1 cellular context compared by ENCODE assay signal in the genomic region with DNA sequence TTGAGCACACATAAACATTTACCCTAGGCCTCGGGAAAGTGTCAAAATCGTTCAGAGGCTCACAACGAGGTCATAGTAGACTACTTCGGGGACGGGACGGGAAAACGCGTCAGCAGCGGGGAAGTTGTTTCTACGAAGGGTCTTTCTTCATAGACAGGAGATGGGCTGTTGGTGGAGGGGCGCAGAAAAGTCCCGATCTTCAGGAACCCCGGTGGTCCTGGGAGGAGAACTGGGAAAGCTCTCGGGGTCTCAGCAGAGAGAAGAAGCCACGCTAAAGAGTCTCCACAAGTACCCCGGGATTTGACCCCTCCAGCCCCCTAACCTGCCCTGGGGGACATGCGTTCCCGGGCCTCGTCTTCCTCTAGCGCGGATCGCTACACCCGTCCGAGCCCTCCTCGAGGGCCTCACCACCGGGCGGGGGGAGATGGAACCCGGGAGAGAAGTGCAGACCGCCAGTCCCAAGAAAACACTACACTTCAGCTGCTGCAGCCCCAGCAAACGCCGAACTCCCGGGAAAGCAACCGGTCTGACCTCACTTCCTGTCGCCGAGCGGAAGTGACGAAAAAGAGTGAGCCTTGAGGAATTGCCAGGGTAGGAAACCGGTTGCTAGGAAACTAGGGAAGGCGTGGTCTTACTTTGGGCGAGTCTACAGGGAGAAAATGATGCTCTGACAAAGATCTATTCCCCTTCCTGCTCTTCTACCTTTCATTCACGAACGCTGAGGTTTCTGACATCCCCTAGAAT.
A peak's percentile ranks its signal among the peaks of the same experiment; 100 is the strongest.
TF ChIP-seq lines count a peak whose summit lies in the region.

A gene (minus strand): TSS at position 534 of the 744 bp plus-strand sequence. CDS start 1,611 bp downstream, outside the sequence.

TF ChIP-seq in HepG2, 621 proteins besides CTCF, POLR2A, EP300 and RAD21 (continued from another document and continues in another):
- TF ChIP-seq, protein P1, sequence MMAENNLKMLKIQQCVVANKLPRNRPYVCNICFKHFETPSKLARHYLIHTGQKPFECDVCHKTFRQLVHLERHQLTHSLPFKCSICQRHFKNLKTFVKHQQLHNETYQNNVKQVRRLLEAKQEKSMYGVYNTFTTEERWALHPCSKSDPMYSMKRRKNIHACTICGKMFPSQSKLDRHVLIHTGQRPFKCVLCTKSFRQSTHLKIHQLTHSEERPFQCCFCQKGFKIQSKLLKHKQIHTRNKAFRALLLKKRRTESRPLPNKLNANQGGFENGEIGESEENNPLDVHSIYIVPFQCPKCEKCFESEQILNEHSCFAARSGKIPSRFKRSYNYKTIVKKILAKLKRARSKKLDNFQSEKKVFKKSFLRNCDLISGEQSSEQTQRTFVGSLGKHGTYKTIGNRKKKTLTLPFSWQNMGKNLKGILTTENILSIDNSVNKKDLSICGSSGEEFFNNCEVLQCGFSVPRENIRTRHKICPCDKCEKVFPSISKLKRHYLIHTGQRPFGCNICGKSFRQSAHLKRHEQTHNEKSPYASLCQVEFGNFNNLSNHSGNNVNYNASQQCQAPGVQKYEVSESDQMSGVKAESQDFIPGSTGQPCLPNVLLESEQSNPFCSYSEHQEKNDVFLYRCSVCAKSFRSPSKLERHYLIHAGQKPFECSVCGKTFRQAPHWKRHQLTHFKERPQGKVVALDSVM (CRISPR knock-in tag; IDR thresholded peaks at IDR 0.05), result no peak
- TF ChIP-seq RAD51 (IDR thresholded peaks at IDR 0.05; ENCODE audit: borderline replicate concordance) (no peak), ZNF780A (CRISPR knock-in tag; IDR thresholded peaks at IDR 0.05) (no peak), RFXAP (CRISPR knock-in tag; IDR thresholded peaks at IDR 0.05; ENCODE audit: borderline replicate concordance) (no peak), NFRKB (IDR thresholded peaks at IDR 0.05) (no peak), RBFOX2 (IDR thresholded peaks at IDR 0.05; ENCODE audit: low read depth, low read length) (peak; percentile 56), SP5 (CRISPR knock-in tag; IDR thresholded peaks at IDR 0.05; ENCODE audit: borderline replicate concordance, low read depth) (peak; percentile 24; the same call in 1 of the 2 replicates), ZSCAN21 (CRISPR knock-in tag; IDR thresholded peaks at IDR 0.05; ENCODE audit: borderline replicate concordance) (0 out of 2 replicates have a peak, but pooled peaks have one; percentile 23), ZNF678 (CRISPR knock-in tag; IDR thresholded peaks at IDR 0.05) (no peak), ZNF850 (CRISPR knock-in tag; conservative IDR thresholded peaks at IDR 0.05) (no peak), TAF1 (CRISPR knock-in tag; IDR thresholded peaks at IDR 0.05) (peak; percentile 64), SAFB2 (CRISPR knock-in tag; IDR thresholded peaks at IDR 0.05; ENCODE audit: borderline replicate concordance, low read depth) (no peak), YEATS2 (CRISPR knock-in tag; IDR thresholded peaks at IDR 0.05; ENCODE audit: borderline replicate concordance) (peak; percentile 88; the same call in 1 of the 2 replicates), ZNF432 (CRISPR knock-in tag; IDR thresholded peaks at IDR 0.05; ENCODE audit: borderline replicate concordance) (no peak), RXRA (CRISPR knock-in tag; IDR thresholded peaks at IDR 0.05) (0 out of 2 replicates have a peak, but pooled peaks have one; percentile 36), ZSCAN9 (CRISPR knock-in tag; IDR thresholded peaks at IDR 0.05; ENCODE audit: borderline replicate concordance) (no peak), ZNF24 (IDR thresholded peaks at IDR 0.05) (no peak), KLF13 (CRISPR knock-in tag; IDR thresholded peaks at IDR 0.05) (no peak), ZNF670 (CRISPR knock-in tag; IDR thresholded peaks at IDR 0.05; ENCODE audit: borderline replicate concordance) (no peak), ZNF607 (CRISPR knock-in tag; IDR thresholded peaks at IDR 0.05; ENCODE audit: borderline replicate concordance) (peak; percentile 38; the same call in 1 of the 2 replicates), RFX5 (IDR thresholded peaks at IDR 0.05; ENCODE audit: low read depth, low read length) (peak; percentile 56), RBM39 (IDR thresholded peaks at IDR 0.05; ENCODE audit: low read depth, low read length, poor library complexity, severe bottlenecking) (peak; percentile 34), FIP1L1 (IDR thresholded peaks at IDR 0.05; ENCODE audit: borderline replicate concordance, insufficient read depth, low read depth, low read length) (no peak), SRSF9 (IDR thresholded peaks at IDR 0.05; ENCODE audit: borderline replicate concordance, insufficient read depth, low read depth, low read length, poor library complexity, severe bottlenecking) (no peak), KLF11 (CRISPR knock-in tag; IDR thresholded peaks at IDR 0.05) (no peak), ZNF180 (CRISPR knock-in tag; IDR thresholded peaks at IDR 0.05; ENCODE audit: borderline replicate concordance, low read depth) (no peak), CCAR2 (optimal IDR thresholded peaks at IDR 0.05; ENCODE audit: low read depth, low read length) (no peak), GATAD1 (CRISPR knock-in tag; IDR thresholded peaks at IDR 0.05) (peak; percentile 99), ZNF619 (CRISPR knock-in tag; IDR thresholded peaks at IDR 0.05) (no peak), ZNF33B (CRISPR knock-in tag; IDR thresholded peaks at IDR 0.05) (no peak), NFYC (CRISPR knock-in tag; IDR thresholded peaks at IDR 0.05) (no peak), KDM6A (CRISPR knock-in tag; IDR thresholded peaks at IDR 0.05; ENCODE audit: low read depth) (no peak), ZFYVE20 (CRISPR knock-in tag; IDR thresholded peaks at IDR 0.05; ENCODE audit: borderline replicate concordance, low read depth) (no peak), ZNF546 (CRISPR knock-in tag; conservative IDR thresholded peaks at IDR 0.05) (no peak)
- TF ChIP-seq, protein P2, sequence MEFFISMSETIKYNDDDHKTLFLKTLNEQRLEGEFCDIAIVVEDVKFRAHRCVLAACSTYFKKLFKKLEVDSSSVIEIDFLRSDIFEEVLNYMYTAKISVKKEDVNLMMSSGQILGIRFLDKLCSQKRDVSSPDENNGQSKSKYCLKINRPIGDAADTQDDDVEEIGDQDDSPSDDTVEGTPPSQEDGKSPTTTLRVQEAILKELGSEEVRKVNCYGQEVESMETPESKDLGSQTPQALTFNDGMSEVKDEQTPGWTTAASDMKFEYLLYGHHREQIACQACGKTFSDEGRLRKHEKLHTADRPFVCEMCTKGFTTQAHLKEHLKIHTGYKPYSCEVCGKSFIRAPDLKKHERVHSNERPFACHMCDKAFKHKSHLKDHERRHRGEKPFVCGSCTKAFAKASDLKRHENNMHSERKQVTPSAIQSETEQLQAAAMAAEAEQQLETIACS (CRISPR knock-in tag; IDR thresholded peaks at IDR 0.05), result no peak
- TF ChIP-seq, protein P3, sequence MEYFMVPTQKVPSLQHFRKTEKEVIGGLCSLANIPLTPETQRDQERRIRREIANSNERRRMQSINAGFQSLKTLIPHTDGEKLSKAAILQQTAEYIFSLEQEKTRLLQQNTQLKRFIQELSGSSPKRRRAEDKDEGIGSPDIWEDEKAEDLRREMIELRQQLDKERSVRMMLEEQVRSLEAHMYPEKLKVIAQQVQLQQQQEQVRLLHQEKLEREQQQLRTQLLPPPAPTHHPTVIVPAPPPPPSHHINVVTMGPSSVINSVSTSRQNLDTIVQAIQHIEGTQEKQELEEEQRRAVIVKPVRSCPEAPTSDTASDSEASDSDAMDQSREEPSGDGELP (IDR thresholded peaks at IDR 0.05; ENCODE audit: borderline replicate concordance, low read depth), result peak; percentile 57; the same call in 1 of the 2 replicates
- TF ChIP-seq, protein P4, sequence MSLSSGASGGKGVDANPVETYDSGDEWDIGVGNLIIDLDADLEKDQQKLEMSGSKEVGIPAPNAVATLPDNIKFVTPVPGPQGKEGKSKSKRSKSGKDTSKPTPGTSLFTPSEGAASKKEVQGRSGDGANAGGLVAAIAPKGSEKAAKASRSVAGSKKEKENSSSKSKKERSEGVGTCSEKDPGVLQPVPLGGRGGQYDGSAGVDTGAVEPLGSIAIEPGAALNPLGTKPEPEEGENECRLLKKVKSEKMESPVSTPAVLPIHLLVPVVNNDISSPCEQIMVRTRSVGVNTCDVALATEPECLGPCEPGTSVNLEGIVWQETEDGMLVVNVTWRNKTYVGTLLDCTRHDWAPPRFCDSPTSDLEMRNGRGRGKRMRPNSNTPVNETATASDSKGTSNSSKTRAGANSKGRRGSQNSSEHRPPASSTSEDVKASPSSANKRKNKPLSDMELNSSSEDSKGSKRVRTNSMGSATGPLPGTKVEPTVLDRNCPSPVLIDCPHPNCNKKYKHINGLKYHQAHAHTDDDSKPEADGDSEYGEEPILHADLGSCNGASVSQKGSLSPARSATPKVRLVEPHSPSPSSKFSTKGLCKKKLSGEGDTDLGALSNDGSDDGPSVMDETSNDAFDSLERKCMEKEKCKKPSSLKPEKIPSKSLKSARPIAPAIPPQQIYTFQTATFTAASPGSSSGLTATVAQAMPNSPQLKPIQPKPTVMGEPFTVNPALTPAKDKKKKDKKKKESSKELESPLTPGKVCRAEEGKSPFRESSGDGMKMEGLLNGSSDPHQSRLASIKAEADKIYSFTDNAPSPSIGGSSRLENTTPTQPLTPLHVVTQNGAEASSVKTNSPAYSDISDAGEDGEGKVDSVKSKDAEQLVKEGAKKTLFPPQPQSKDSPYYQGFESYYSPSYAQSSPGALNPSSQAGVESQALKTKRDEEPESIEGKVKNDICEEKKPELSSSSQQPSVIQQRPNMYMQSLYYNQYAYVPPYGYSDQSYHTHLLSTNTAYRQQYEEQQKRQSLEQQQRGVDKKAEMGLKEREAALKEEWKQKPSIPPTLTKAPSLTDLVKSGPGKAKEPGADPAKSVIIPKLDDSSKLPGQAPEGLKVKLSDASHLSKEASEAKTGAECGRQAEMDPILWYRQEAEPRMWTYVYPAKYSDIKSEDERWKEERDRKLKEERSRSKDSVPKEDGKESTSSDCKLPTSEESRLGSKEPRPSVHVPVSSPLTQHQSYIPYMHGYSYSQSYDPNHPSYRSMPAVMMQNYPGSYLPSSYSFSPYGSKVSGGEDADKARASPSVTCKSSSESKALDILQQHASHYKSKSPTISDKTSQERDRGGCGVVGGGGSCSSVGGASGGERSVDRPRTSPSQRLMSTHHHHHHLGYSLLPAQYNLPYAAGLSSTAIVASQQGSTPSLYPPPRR (CRISPR knock-in tag; IDR thresholded peaks at IDR 0.05; ENCODE audit: borderline replicate concordance), result no peak
- TF ChIP-seq, protein P5, sequence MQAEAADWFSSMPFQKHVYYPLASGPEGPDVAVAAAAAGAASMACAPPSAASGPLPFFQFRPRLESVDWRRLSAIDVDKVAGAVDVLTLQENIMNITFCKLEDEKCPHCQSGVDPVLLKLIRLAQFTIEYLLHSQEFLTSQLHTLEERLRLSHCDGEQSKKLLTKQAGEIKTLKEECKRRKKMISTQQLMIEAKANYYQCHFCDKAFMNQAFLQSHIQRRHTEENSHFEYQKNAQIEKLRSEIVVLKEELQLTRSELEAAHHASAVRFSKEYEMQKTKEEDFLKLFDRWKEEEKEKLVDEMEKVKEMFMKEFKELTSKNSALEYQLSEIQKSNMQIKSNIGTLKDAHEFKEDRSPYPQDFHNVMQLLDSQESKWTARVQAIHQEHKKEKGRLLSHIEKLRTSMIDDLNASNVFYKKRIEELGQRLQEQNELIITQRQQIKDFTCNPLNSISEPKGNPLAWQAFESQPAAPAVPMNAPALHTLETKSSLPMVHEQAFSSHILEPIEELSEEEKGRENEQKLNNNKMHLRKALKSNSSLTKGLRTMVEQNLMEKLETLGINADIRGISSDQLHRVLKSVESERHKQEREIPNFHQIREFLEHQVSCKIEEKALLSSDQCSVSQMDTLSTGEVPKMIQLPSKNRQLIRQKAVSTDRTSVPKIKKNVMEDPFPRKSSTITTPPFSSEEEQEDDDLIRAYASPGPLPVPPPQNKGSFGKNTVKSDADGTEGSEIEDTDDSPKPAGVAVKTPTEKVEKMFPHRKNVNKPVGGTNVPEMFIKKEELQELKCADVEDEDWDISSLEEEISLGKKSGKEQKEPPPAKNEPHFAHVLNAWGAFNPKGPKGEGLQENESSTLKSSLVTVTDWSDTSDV (CRISPR knock-in tag; IDR thresholded peaks at IDR 0.05), result 0 out of 2 replicates have a peak, but pooled peaks have one; percentile 17
- TF ChIP-seq, protein P6, sequence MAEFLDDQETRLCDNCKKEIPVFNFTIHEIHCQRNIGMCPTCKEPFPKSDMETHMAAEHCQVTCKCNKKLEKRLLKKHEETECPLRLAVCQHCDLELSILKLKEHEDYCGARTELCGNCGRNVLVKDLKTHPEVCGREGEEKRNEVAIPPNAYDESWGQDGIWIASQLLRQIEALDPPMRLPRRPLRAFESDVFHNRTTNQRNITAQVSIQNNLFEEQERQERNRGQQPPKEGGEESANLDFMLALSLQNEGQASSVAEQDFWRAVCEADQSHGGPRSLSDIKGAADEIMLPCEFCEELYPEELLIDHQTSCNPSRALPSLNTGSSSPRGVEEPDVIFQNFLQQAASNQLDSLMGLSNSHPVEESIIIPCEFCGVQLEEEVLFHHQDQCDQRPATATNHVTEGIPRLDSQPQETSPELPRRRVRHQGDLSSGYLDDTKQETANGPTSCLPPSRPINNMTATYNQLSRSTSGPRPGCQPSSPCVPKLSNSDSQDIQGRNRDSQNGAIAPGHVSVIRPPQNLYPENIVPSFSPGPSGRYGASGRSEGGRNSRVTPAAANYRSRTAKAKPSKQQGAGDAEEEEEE (CRISPR knock-in tag; IDR thresholded peaks at IDR 0.05; ENCODE audit: borderline replicate concordance), result no peak
- TF ChIP-seq, protein P7, sequence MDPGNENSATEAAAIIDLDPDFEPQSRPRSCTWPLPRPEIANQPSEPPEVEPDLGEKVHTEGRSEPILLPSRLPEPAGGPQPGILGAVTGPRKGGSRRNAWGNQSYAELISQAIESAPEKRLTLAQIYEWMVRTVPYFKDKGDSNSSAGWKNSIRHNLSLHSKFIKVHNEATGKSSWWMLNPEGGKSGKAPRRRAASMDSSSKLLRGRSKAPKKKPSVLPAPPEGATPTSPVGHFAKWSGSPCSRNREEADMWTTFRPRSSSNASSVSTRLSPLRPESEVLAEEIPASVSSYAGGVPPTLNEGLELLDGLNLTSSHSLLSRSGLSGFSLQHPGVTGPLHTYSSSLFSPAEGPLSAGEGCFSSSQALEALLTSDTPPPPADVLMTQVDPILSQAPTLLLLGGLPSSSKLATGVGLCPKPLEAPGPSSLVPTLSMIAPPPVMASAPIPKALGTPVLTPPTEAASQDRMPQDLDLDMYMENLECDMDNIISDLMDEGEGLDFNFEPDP (CRISPR knock-in tag; conservative IDR thresholded peaks at IDR 0.05), result no peak
- TF ChIP-seq, protein P8, sequence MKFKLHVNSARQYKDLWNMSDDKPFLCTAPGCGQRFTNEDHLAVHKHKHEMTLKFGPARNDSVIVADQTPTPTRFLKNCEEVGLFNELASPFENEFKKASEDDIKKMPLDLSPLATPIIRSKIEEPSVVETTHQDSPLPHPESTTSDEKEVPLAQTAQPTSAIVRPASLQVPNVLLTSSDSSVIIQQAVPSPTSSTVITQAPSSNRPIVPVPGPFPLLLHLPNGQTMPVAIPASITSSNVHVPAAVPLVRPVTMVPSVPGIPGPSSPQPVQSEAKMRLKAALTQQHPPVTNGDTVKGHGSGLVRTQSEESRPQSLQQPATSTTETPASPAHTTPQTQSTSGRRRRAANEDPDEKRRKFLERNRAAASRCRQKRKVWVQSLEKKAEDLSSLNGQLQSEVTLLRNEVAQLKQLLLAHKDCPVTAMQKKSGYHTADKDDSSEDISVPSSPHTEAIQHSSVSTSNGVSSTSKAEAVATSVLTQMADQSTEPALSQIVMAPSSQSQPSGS (CRISPR knock-in tag; IDR thresholded peaks at IDR 0.05), result no peak
